Comparison of ENCODE assay signal across 8 cellular contexts in the genomic region with DNA sequence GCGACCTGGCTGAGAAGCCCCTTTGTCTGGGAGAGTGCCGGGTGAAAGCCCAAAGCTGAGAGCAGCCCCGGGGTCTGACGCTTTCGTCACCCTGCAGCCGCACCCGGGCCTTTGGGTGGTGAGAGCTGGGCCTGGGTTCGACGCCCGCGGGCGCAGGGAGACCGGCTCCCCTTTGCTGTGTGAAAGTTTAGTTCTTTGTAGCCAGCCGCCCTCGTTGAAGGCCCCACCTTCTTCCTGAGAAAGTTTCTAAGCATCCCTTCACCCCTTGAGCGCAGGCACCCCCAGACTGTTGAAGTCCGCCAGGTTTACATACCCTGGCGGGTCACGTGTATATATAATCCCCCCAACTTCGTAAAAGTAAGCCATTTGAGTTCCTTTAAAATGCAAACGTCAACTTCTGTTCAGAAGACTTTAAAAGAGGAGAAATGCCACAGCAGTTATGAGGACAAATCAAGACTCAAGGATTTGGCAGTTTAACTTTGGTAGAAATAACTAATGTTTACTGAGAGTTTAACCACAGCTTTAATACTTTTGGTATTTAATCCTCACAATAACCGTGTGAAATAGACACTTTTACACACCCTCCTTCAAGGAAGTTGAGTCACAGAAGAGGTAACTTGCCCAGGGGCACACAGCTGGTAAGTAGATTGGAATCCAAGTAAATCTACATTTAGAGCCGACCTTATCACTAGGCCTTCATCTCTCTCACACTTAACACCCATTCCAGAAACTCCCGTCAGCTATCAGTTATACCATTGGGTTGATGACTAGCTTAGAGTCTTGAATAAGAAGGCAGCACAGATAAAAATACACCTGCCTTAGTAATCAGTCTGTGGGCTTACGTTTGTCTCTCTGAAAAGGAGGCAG. TPM values are rescaled to one million over a fixed set of nuclear protein-coding genes. Genes with fewer than 3 reads are reported as not detected.
DNase-seq lines count a peak whose midpoint lies in the region; ATAC-seq and TF ChIP-seq lines count a peak whose summit lies in the region.

No MANE protein-coding gene starts in this region.

- H3K4me3 ChIP-seq in AG04449 (ENCODE audit: low read depth, low read length), result peak overlapping the region; percentile 70

- peak overlapping the region; percentile 69 for H3K4me3 Mint-ChIP-seq in activated naive CD8-positive, alpha-beta T cell treated with anti-CD3 and anti-CD28 coated beads for 36 hours
- peak overlapping the region; percentile 83 to 90 (median 87) for H3K4me3 Mint-ChIP-seq in immature natural killer cell
- peak overlapping the region; percentile 72 for H3K4me3 Mint-ChIP-seq in stimulated activated naive CD8-positive, alpha-beta T cell treated with anti-CD3 and anti-CD28 coated beads, Interleukin-15, Interleukin-2, amounts not matched to agents 100 ng/mL and 50 ng/mL, for 24 hours

- POLR2A ChIA-PET in AG04449 (lab: Yijun Ruan, JAX), result interaction anchor here (0.6 kb wide), 1 partner anchor 110 kb away, joined by 3 read pairs; no protein-coding TSS in a partner anchor

- CTCF ChIA-PET in AG04449 (lab: Yijun Ruan, JAX), result interaction anchor here (0.9 kb wide), 1 partner anchor 131 kb away, joined by 6 read pairs; no protein-coding TSS in a partner anchor

- no peak for TF ChIP-seq CTCF in AG04449 (IDR thresholded peaks at IDR 0.05; ENCODE audit: insufficient read depth, low read length, missing control alignments)

- ATAC-seq in HG02840 (IDR thresholded peaks at IDR 0.05; ENCODE audit: low FRiP score, unreplicated experiment), result peak; percentile 26

- peaks cover 3% of the 10 kb centered on the region for H3K36me3 Mint-ChIP-seq in activated naive CD8-positive, alpha-beta T cell treated with anti-CD3 and anti-CD28 coated beads for 36 hours
- H3K36me3 Mint-ChIP-seq in immature natural killer cell, result no peaks in the 10 kb centered on the region
- H3K36me3 Mint-ChIP-seq in stimulated activated naive CD8-positive, alpha-beta T cell treated with anti-CD3 and anti-CD28 coated beads, Interleukin-15, Interleukin-2, amounts not matched to agents 100 ng/mL and 50 ng/mL, for 24 hours (ENCODE audit: low read depth), result no peaks in the 10 kb centered on the region

- no peak for DNase-seq in AG04449 (ENCODE audit: low read depth, low spot score)
- no peak for DNase-seq in activated naive CD8-positive, alpha-beta T cell treated with anti-CD3 and anti-CD28 coated beads for 36 hours
- no peak for DNase-seq in immature natural killer cell
- no peak for DNase-seq in epidermal melanocyte (ENCODE audit: insufficient read length, low spot score)
- no peak for DNase-seq in NCI-H774 (lab: John Stamatoyannopoulos, UW)
- DNase-seq in DMS53 (lab: John Stamatoyannopoulos, UW), result no peak

- H3K9me3 Mint-ChIP-seq in activated naive CD8-positive, alpha-beta T cell treated with anti-CD3 and anti-CD28 coated beads for 36 hours, result no peaks in the 10 kb centered on the region
- H3K9me3 Mint-ChIP-seq in immature natural killer cell, result no peaks in the 10 kb centered on the region
- H3K9me3 Mint-ChIP-seq in stimulated activated naive CD8-positive, alpha-beta T cell treated with anti-CD3 and anti-CD28 coated beads, Interleukin-15, Interleukin-2, amounts not matched to agents 100 ng/mL and 50 ng/mL, for 24 hours, result no peaks in the 10 kb centered on the region

- peaks cover 9% of the 10 kb centered on the region for H3K4me1 Mint-ChIP-seq in activated naive CD8-positive, alpha-beta T cell treated with anti-CD3 and anti-CD28 coated beads for 36 hours
- peaks cover 9 to 18% of the 10 kb centered on the region in 2 donors for H3K4me1 Mint-ChIP-seq in immature natural killer cell
- peaks cover 11% of the 10 kb centered on the region for H3K4me1 Mint-ChIP-seq in stimulated activated naive CD8-positive, alpha-beta T cell treated with anti-CD3 and anti-CD28 coated beads, Interleukin-15, Interleukin-2, amounts not matched to agents 100 ng/mL and 50 ng/mL, for 24 hours (ENCODE audit: low read depth)

- H3K27ac Mint-ChIP-seq in activated naive CD8-positive, alpha-beta T cell treated with anti-CD3 and anti-CD28 coated beads for 36 hours, result no peak overlapping the region
- H3K27ac Mint-ChIP-seq in immature natural killer cell, result peak overlapping the region; percentile 14 to 84 (median 79)
- H3K27ac Mint-ChIP-seq in stimulated activated naive CD8-positive, alpha-beta T cell treated with anti-CD3 and anti-CD28 coated beads, Interleukin-15, Interleukin-2, amounts not matched to agents 100 ng/mL and 50 ng/mL, for 24 hours, result peak overlapping the region; percentile 65

- peaks cover 16% of the 10 kb centered on the region for H3K27me3 Mint-ChIP-seq in activated naive CD8-positive, alpha-beta T cell treated with anti-CD3 and anti-CD28 coated beads for 36 hours
- H3K27me3 Mint-ChIP-seq in immature natural killer cell (ENCODE audit: low read depth in 3 of 3), result peaks cover 3 to 10% (median 4%) of the 10 kb centered on the region in 3 donors
- peaks cover 16% of the 10 kb centered on the region for H3K27me3 Mint-ChIP-seq in stimulated activated naive CD8-positive, alpha-beta T cell treated with anti-CD3 and anti-CD28 coated beads, Interleukin-15, Interleukin-2, amounts not matched to agents 100 ng/mL and 50 ng/mL, for 24 hours

RNA-seq across cellular contexts. Expression of a gene that starts 1.1 kb away (rescaled TPM):
- total RNA-seq in activated naive CD8-positive, alpha-beta T cell treated with anti-CD3 and anti-CD28 coated beads for 36 hours, result 1 to 10 TPM; 2.0 to 2.1 TPM
- polyA plus RNA-seq in immature natural killer cell, result 1 to 10 TPM in 2 of 3 donors, not detected in 1; 1.6 to 2.2 TPM
